Comparison of ENCODE assay signal across 22 cellular contexts in genomic region chr10:49749556-49750491, GRCh38. TPM values are rescaled to one million over a fixed set of nuclear protein-coding genes. Genes with fewer than 3 reads are reported as not detected.
"Had no signal": no experiment of that assay in that cellular context is flagged by ENCODE, and none has a peak within 500 bp of the region (broad histone marks: within the 10 kb centered on the region; RNA-seq: fewer than 3 reads in every experiment).

No MANE protein-coding gene starts in this region.

- DNase-seq: activated CD4-positive, alpha-beta T cell treated with anti-CD3 and anti-CD28 coated beads, Interleukin-2, amount 10 ng/mL, durations not matched to agents 7 days and 5 days; activated CD8-positive, alpha-beta T cell treated with anti-CD3 and anti-CD28 coated beads for 36 hours; activated naive CD4-positive, alpha-beta T cell treated with Interleukin-2 at 50 U/mL for 16 hours; activated naive CD8-positive, alpha-beta T cell treated with anti-CD3 and anti-CD28 coated beads, Interleukin-2, amount 10 ng/mL, durations not matched to agents 7 days and 5 days; activated T-cell treated with anti-CD3 and anti-CD28 coated beads, Interleukin-2, amount 50 U/mL, for 48 hours; amniotic stem cell; cerebellar nuclear complex; cortex of kidney; foreskin keratinocyte; pancreas; psoas muscle; right cardiac atrium; stimulated activated CD4-positive, alpha-beta T cell treated with anti-CD3 and anti-CD28 coated beads, Interleukin-2, amount 100 ng/mL, for 24 hours; stimulated activated naive CD8-positive, alpha-beta T cell treated with anti-CD3 and anti-CD28 coated beads, Interleukin-15, amount 100 ng/mL, for 72 hours; T-cell had no signal

- H3K9me3 ChIP-seq: pancreas, psoas muscle, suprapubic skin, tibial nerve had no signal

- ATAC-seq: activated CD4-positive, CD25-positive, alpha-beta regulatory T cell treated with anti-CD3 and anti-CD28 coated beads, Interleukin-2, amount 50 U/mL, for 24 hours; activated CD8-positive, alpha-beta T cell treated with anti-CD3 and anti-CD28 coated beads for 36 hours; foreskin keratinocyte; pancreas; psoas muscle; right cardiac atrium; stimulated activated effector memory CD8-positive, alpha-beta T cell treated with anti-CD3 and anti-CD28 coated beads, Interleukin-12 subunit alpha, Interleukin-12 subunit beta, amount 100 ng/mL, for 72 hours; stimulated activated naive CD8-positive, alpha-beta T cell treated with anti-CD3 and anti-CD28 coated beads, Interleukin-15, amount 100 ng/mL, for 72 hours; T-cell had no signal

- H3K27me3 ChIP-seq: foreskin keratinocyte, pancreas, tibial nerve had no signal

- H3K4me1 ChIP-seq: foreskin keratinocyte, pancreas, psoas muscle, suprapubic skin, tibial nerve had no signal

- H3K27ac ChIP-seq: foreskin keratinocyte, pancreas, psoas muscle, suprapubic skin, tibial nerve, VCaP had no signal

- H3K36me3 ChIP-seq: pancreas, suprapubic skin, tibial nerve had no signal

- H3K4me3 ChIP-seq: pancreas, psoas muscle, suprapubic skin, tibial nerve had no signal

RNA-seq across cellular contexts. Expression of gene OGDHL, which starts 12.3 kb away (rescaled TPM):
- total RNA-seq: activated CD4-positive, alpha-beta T cell treated with anti-CD3 and anti-CD28 coated beads, Interleukin-2, amount 10 ng/mL, durations not matched to agents 7 days and 5 days; activated naive CD8-positive, alpha-beta T cell treated with anti-CD3 and anti-CD28 coated beads, Interleukin-2, amount 10 ng/mL, durations not matched to agents 7 days and 5 days; bronchial epithelial cell; mononuclear cell; tibial nerve had no signal
